1 cellular context compared by ENCODE assay signal in the genomic region with DNA sequence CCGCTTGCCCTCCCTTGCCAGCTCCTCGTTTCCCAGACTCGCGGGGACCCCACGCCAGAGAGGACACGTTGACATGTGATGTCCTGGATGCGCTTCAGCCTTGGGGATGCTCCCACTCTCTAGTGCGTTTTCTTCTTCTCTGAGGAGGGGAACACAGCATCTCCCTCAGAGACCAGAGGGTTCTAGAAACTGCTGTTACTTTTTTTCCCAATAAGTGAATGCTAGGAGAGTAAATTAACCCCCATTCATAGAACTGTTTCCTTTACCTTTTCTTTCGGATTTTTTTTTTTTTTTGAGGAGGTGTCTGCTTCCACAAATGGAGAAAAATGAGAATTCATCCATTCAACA.
TF ChIP-seq lines count a peak whose summit lies in the region.

No MANE protein-coding gene starts in this region.

TF ChIP-seq in endothelial cell of umbilical vein, 7 proteins besides CTCF, POLR2A, EP300 and RAD21:
- TF ChIP-seq FOS (IDR thresholded peaks at IDR 0.05; ENCODE audit: borderline replicate concordance, insufficient read depth, low read length), result no peak
